ENCODE assay signal across 8 cellular contexts in genomic region chr17:49494937-49495841, GRCh38. TPM values are rescaled to one million over a fixed set of nuclear protein-coding genes. Genes with fewer than 3 reads are reported as not detected.
DNase-seq lines count a peak whose midpoint lies in the region; ATAC-seq, FAIRE-seq and TF ChIP-seq lines count a peak whose summit lies in the region.

Gene NGFR (plus strand): TSS chr17:49495293. CDS start chr17:49495418, 125 bp downstream.

- H3K4me1 Mint-ChIP-seq in HFFc6 (ENCODE audit: low read depth) = no peaks in the 10 kb centered on the region

- H3K27me3 Mint-ChIP-seq in HFFc6 (ENCODE audit: insufficient read depth) = peaks cover 63% of the 10 kb centered on the region

- DNase-seq in D721Med (ENCODE audit: insufficient read length, low spot score) (peak; percentile 64), HFFc6 (no peak), OCI-M1 (lab: John Stamatoyannopoulos, UW) (peak; percentile 44), activated gamma-delta T cell treated with Interleukin-2 at 50 U/mL for 16 hours (peak; percentile 27), Right ventricle myocardium superior (peak; percentile 66), ovary (peak; percentile 46 to 64 (median 60))

- H3K4me1 ChIP-seq in ovary (ENCODE audit: insufficient read depth) = peaks cover 20% of the 10 kb centered on the region

- no peak within 1 kb of the TSS for H3K27ac Mint-ChIP-seq in HFFc6

- peak within 1 kb of the TSS; percentile 35 for H3K4me3 ChIP-seq in ovary

- ATAC-seq in Right ventricle myocardium superior (ENCODE audit: poor library complexity) (peak; percentile 79), GM18858 (IDR thresholded peaks at IDR 0.05; ENCODE audit: unreplicated experiment) (no peak), HG02938 (IDR thresholded peaks at IDR 0.05; ENCODE audit: unreplicated experiment) (no peak)

- WGBS in ovary, 3 donors = 1 to 2% (median 2%) methylated on average over 56 to 77 of the region's 81 CpGs

- peak within 1 kb of the TSS; percentile 46 for H3K4me3 Mint-ChIP-seq in HFFc6

- no peak for FAIRE-seq in D721Med (lab: Jason Lieb, UNC)

- no peak within 1 kb of the TSS for H3K27ac ChIP-seq in ovary

- no peaks in the 10 kb centered on the region for H3K9me3 Mint-ChIP-seq in HFFc6

- TF ChIP-seq CTCF in D721Med (IDR thresholded peaks at IDR 0.05; ENCODE audit: insufficient read depth, missing control alignments) = peak; percentile 12
- TF ChIP-seq CTCF in HFFc6 (IDR thresholded peaks at IDR 0.05) = peak; percentile 19; the same call in 1 of the 2 replicates
- TF ChIP-seq CTCF in ovary (IDR thresholded peaks at IDR 0.05) = no peak

- TF ChIP-seq EP300 in ovary (IDR thresholded peaks at IDR 0.05) = no peak

- H3K27me3 ChIP-seq in ovary = peaks cover 10% of the 10 kb centered on the region

- TF ChIP-seq POLR2A in ovary (IDR thresholded peaks at IDR 0.05) = peak; percentile 47

- H3K9me3 ChIP-seq in ovary = no peaks in the 10 kb centered on the region

- no peaks in the 10 kb centered on the region for H3K36me3 ChIP-seq in ovary

- H3K36me3 Mint-ChIP-seq in HFFc6 (ENCODE audit: low read depth) = no peaks in the 10 kb centered on the region

- intact Hi-C loops in Right ventricle myocardium superior (cut with DNase I) (loop anchor here (5.0 kb wide), 1 partner anchor 52 kb away; no protein-coding TSS in a partner anchor), ovary (cut with DNase I) (loop anchor here in 3 of 4 donors (2.0 to 10.0 kb wide), 3 partner anchors 60 to 90 kb away; no protein-coding TSS in a partner anchor)

RNA-seq across cellular contexts. Expression of gene NGFR, which starts in this region (rescaled TPM):
- under 1 TPM in 5 of 6 experiments, not detected in 1; 0.07 to 0.14 (median 0.11) TPM for total RNA-seq in HFFc6 (2021; fragmentation: NEBNext Ultra II Directional; extraction: Animal tissue kit (Norgen Biotek cat#: 25700))
- total RNA-seq in Right ventricle myocardium superior (8.0 TPM), ovary (10 to 100 TPM in 1 of 7 donors, 1 to 10 TPM in 5, under 1 TPM in 1; 0.35 to 13.2 (median 3.4) TPM)
- polyA plus RNA-seq in ovary = 1 to 10 TPM; 1.8 to 4.1 TPM

Comparison
In these comparisons a context has a peak if more than half of its experiments do, and no peak if none do; other contexts are left out.
1. CTCF ChIP-seq: peak in D721Med (single experiment) and HFFc6 (single experiment); none in ovary (0 of 3).